ENCODE assay signal across 11 cellular contexts in the genomic region with DNA sequence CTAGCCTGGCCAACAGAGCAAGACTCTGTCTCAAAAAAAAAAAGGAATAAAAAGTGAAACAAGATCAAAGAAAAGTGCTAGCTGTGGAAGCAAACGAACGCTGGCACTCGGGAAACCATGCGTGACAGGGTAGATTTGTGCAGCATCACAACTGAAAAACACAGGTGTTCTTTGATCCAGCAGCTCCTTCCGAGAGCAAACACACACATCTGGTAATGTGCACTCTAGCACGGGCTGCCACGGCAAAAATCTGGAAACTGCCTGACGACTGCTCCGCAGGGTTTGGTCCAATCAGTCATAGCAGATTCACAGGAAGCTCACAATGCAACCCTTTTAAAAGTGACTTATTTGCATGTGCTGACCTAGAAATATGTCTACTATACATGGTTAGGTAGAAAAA.
DNase-seq lines count a peak whose midpoint lies in the region; ATAC-seq and TF ChIP-seq lines count a peak whose summit lies in the region.
"Had no signal": no experiment of that assay in that cellular context is flagged by ENCODE, and none has a peak within 500 bp of the region (broad histone marks: within the 10 kb centered on the region; RNA-seq: fewer than 3 reads in every experiment).

No MANE protein-coding gene starts in this region.

- ATAC-seq in GM19372 (IDR thresholded peaks at IDR 0.05; ENCODE audit: low read depth, unreplicated experiment): peak; percentile 66
- ATAC-seq in HG02763 (IDR thresholded peaks at IDR 0.05; ENCODE audit: unreplicated experiment): peak; percentile 76

- no peak overlapping the region for H3K27ac ChIP-seq in colonic mucosa
- H3K27ac ChIP-seq in substantia nigra (ENCODE audit: low read depth, low read length, poor library complexity, severe bottlenecking): no peak overlapping the region

- no peak overlapping the region for H3K4me3 ChIP-seq in GM06990 (replicated peaks; ENCODE audit: low read depth, low read length)
- H3K4me3 ChIP-seq in colonic mucosa: no peak overlapping the region

- peak; percentile 42 for DNase-seq in GM06990 (ENCODE audit: extremely low read depth, insufficient read length)
- DNase-seq in NAMALWA (ENCODE audit: low spot score): peak; percentile 96
- no peak for DNase-seq in colonic mucosa
- no peak for DNase-seq in substantia nigra (lab: John Stamatoyannopoulos, UW)
- DNase-seq in NCI-H1105 (lab: John Stamatoyannopoulos, UW): no peak
- no peak for DNase-seq in nephron progenitor cell
- DNase-seq: activated CD4-positive, alpha-beta memory T cell treated with anti-CD3 and anti-CD28 coated beads for 36 hours; activated naive CD8-positive, alpha-beta T cell treated with anti-CD3 and anti-CD28 coated beads for 36 hours had no signal

- no peak overlapping the region for H3K4me3 Mint-ChIP-seq in nephron progenitor cell
- H3K4me3 Mint-ChIP-seq: activated CD4-positive, alpha-beta memory T cell treated with anti-CD3 and anti-CD28 coated beads for 36 hours; activated naive CD8-positive, alpha-beta T cell treated with anti-CD3 and anti-CD28 coated beads for 36 hours; dendritic cell treated with granulocyte-macrophage colony-stimulating factor and Interleukin-4, amounts not matched to agents 40 ng/mL and 50 ng/mL, for 4 days had no signal

- H3K36me3 Mint-ChIP-seq in nephron progenitor cell (ENCODE audit: low read depth): no peaks in the 10 kb centered on the region
- H3K36me3 Mint-ChIP-seq: activated CD4-positive, alpha-beta memory T cell treated with anti-CD3 and anti-CD28 coated beads for 36 hours; activated naive CD8-positive, alpha-beta T cell treated with anti-CD3 and anti-CD28 coated beads for 36 hours had no signal

- H3K36me3 ChIP-seq in GM06990 (ENCODE audit: control insufficient read depth, insufficient read depth, low read length) (peaks cover 8% of the 10 kb centered on the region), colonic mucosa (peaks cover 6% of the 10 kb centered on the region)

- peaks cover 15% of the 10 kb centered on the region for H3K9me3 Mint-ChIP-seq in nephron progenitor cell

- no peaks in the 10 kb centered on the region for H3K9me3 ChIP-seq in colonic mucosa

- intact Hi-C loops in colonic mucosa (cut with DNase I): no loop called here

- H3K27me3 ChIP-seq in GM06990 (replicated peaks; ENCODE audit: control insufficient read depth, insufficient read depth, low read length) (no peaks in the 10 kb centered on the region), colonic mucosa (no peaks in the 10 kb centered on the region)

- TF ChIP-seq CTCF in GM06990 (IDR thresholded peaks at IDR 0.05; ENCODE audit: insufficient read depth, low read length, poor library complexity, severe bottlenecking): no peak
- TF ChIP-seq CTCF in colonic mucosa (IDR thresholded peaks at IDR 0.05): no peak
- TF ChIP-seq CTCF in nephron progenitor cell (IDR thresholded peaks at IDR 0.05): no peak

- no peak overlapping the region for H3K9ac ChIP-seq in colonic mucosa (ENCODE audit: low read depth in 2 of 2, low read length in 2 of 2)

- H3K4me1 Mint-ChIP-seq in nephron progenitor cell: no peaks in the 10 kb centered on the region
- H3K4me1 Mint-ChIP-seq: activated naive CD8-positive, alpha-beta T cell treated with anti-CD3 and anti-CD28 coated beads for 36 hours had no signal

- no peak overlapping the region for H3K27ac Mint-ChIP-seq in nephron progenitor cell
- H3K27ac Mint-ChIP-seq: activated CD4-positive, alpha-beta memory T cell treated with anti-CD3 and anti-CD28 coated beads for 36 hours; activated naive CD8-positive, alpha-beta T cell treated with anti-CD3 and anti-CD28 coated beads for 36 hours; dendritic cell treated with granulocyte-macrophage colony-stimulating factor and Interleukin-4, amounts not matched to agents 40 ng/mL and 50 ng/mL, for 4 days had no signal

- no peaks in the 10 kb centered on the region for H3K4me1 ChIP-seq in colonic mucosa

- H3K27me3 Mint-ChIP-seq in nephron progenitor cell (ENCODE audit: low read depth, poor library complexity): no peaks in the 10 kb centered on the region
- H3K27me3 Mint-ChIP-seq: activated CD4-positive, alpha-beta memory T cell treated with anti-CD3 and anti-CD28 coated beads for 36 hours; activated naive CD8-positive, alpha-beta T cell treated with anti-CD3 and anti-CD28 coated beads for 36 hours; dendritic cell treated with granulocyte-macrophage colony-stimulating factor and Interleukin-4, amounts not matched to agents 40 ng/mL and 50 ng/mL, for 4 days had no signal

Comparison
In these comparisons a context has a peak if more than half of its experiments do, and no peak if none do; other contexts are left out.
1. DNase-seq: peak in GM06990 (single experiment) and NAMALWA (single experiment); none in colonic mucosa (single experiment), substantia nigra (0 of 49), NCI-H1105 (single experiment) and nephron progenitor cell (single experiment).